Comparison of ENCODE assay signal across 7 cellular contexts in genomic region chr6:85868685-85869084, GRCh38.
"Had no signal": no experiment of that assay in that cellular context is flagged by ENCODE, and none has a peak within 500 bp of the region (broad histone marks: within the 10 kb centered on the region; RNA-seq: fewer than 3 reads in every experiment).

No MANE protein-coding gene starts in this region.

- FAIRE-seq: HepG2, HTR-8/SVneo, K562 had no signal

- H3K4me3 Mint-ChIP-seq: IgD-negative memory B cell had no signal

- H3K27me3 Mint-ChIP-seq: IgD-negative memory B cell had no signal

- ATAC-seq: HepG2, K562 had no signal

- H3K4me3 ChIP-seq: K562 had no signal

- H3K27ac ChIP-seq: HL-60 had no signal

- H3K4me1 Mint-ChIP-seq: IgD-negative memory B cell had no signal

- H3K36me3 Mint-ChIP-seq: IgD-negative memory B cell had no signal

- H3K27ac Mint-ChIP-seq: IgD-negative memory B cell had no signal

- DNase-seq: IMR-90, KBM-7 had no signal
